Comparison of ENCODE assay signal across 20 cellular contexts in the genomic region with DNA sequence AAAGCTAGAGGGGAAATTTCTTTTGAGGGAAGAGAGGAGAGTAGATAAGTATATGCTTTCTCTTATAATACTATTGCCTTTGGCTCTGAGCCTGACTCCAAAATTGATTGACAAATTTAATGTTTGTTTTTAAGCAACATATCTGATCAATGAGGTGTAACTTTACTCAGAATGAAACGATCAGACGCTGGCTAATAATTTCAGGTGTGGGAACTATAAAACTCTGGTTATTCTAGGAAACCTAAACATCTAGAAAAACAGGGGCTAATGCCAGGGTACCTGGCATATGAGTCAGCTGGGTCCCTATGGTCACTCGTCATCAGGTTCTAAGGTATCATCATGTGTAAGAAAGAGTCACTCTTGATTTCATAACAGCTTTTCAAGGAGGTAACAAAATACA.
"Had no signal": no experiment of that assay in that cellular context is flagged by ENCODE, and none has a peak within 500 bp of the region (broad histone marks: within the 10 kb centered on the region; RNA-seq: fewer than 3 reads in every experiment).

No MANE protein-coding gene starts in this region.

- H3K4me1 ChIP-seq: prostate gland, transverse colon, uterus had no signal

- H3K27me3 ChIP-seq: transverse colon, uterus had no signal

- FAIRE-seq: endothelial cell of umbilical vein had no signal

- H3K27me3 Mint-ChIP-seq: naive thymus-derived CD4-positive, alpha-beta T cell; stimulated activated naive CD8-positive, alpha-beta T cell treated with anti-CD3 and anti-CD28 coated beads, Interleukin-15, Interleukin-2, amounts not matched to agents 100 ng/mL and 50 ng/mL, for 24 hours had no signal

- H3K4me3 ChIP-seq: prostate gland, skin epidermis, transverse colon, uterus had no signal

- H3K4me3 Mint-ChIP-seq: activated T-cell treated with anti-CD3 and anti-CD28 coated beads, Interleukin-2, amount 50 U/mL, for 72 hours; naive thymus-derived CD4-positive, alpha-beta T cell; stimulated activated naive CD8-positive, alpha-beta T cell treated with anti-CD3 and anti-CD28 coated beads, Interleukin-15, Interleukin-2, amounts not matched to agents 100 ng/mL and 50 ng/mL, for 24 hours; T-helper 1 cell treated with Interleukin-12 subunit alpha and Interleukin-12 subunit beta and Interleukin-4 antibody, amounts not matched to agents 30 μg/mL and 1 μg/mL, for 36 hours had no signal

- H3K27ac ChIP-seq: prostate gland, skin epidermis, transverse colon, uterus had no signal

- DNase-seq: activated CD4-positive, CD25-positive, alpha-beta regulatory T cell treated with anti-CD3 and anti-CD28 coated beads, Interleukin-2, amount 50 U/mL, for 72 hours; activated effector memory CD4-positive, alpha-beta T cell treated with anti-CD3 and anti-CD28 coated beads, Interleukin-2, amount 50 U/mL, for 16 hours; activated naive CD4-positive, alpha-beta T cell treated with anti-CD3 and anti-CD28 coated beads, Interleukin-2, amount 50 U/mL, for 16 hours; activated T-cell treated with anti-CD3 and anti-CD28 coated beads, Interleukin-2, amount 50 U/mL, for 72 hours; aorta; cerebellar nuclear complex; effector CD8-positive, alpha-beta T cell; foreskin melanocyte; mesendoderm; naive thymus-derived CD4-positive, alpha-beta T cell; right cardiac atrium; stimulated activated CD4-positive, alpha-beta T cell treated with anti-CD3 and anti-CD28 coated beads, Interleukin-15, amount 100 ng/mL, for 24 hours; stimulated activated CD4-positive, alpha-beta T cell treated with anti-CD3 and anti-CD28 coated beads, Interleukin-2, amount 100 ng/mL, for 48 hours; transverse colon; uterus had no signal

- H3K36me3 ChIP-seq: prostate gland, uterus had no signal

- H3K9me3 ChIP-seq: prostate gland, transverse colon, uterus had no signal

- H3K9me3 Mint-ChIP-seq: activated T-cell treated with anti-CD3 and anti-CD28 coated beads, Interleukin-2, amount 50 U/mL, for 72 hours; naive thymus-derived CD4-positive, alpha-beta T cell; stimulated activated naive CD8-positive, alpha-beta T cell treated with anti-CD3 and anti-CD28 coated beads, Interleukin-15, Interleukin-2, amounts not matched to agents 100 ng/mL and 50 ng/mL, for 24 hours; T-helper 1 cell treated with Interleukin-12 subunit alpha and Interleukin-12 subunit beta and Interleukin-4 antibody, amounts not matched to agents 30 μg/mL and 1 μg/mL, for 36 hours had no signal

- H3K27ac Mint-ChIP-seq: activated T-cell treated with anti-CD3 and anti-CD28 coated beads, Interleukin-2, amount 50 U/mL, for 72 hours; naive thymus-derived CD4-positive, alpha-beta T cell; stimulated activated naive CD8-positive, alpha-beta T cell treated with anti-CD3 and anti-CD28 coated beads, Interleukin-15, Interleukin-2, amounts not matched to agents 100 ng/mL and 50 ng/mL, for 24 hours; T-helper 1 cell treated with Interleukin-12 subunit alpha and Interleukin-12 subunit beta and Interleukin-4 antibody, amounts not matched to agents 30 μg/mL and 1 μg/mL, for 36 hours had no signal
